In genomic region chr17:19482571-19482970, GRCh38 we compare ENCODE assay signal across 14 cellular contexts. TPM values are rescaled to one million over a fixed set of nuclear protein-coding genes. Genes with fewer than 3 reads are reported as not detected.
DNase-seq lines count a peak whose midpoint lies in the region; ATAC-seq and TF ChIP-seq lines count a peak whose summit lies in the region.
"Had no signal": no experiment of that assay in that cellular context is flagged by ENCODE, and none has a peak within 500 bp of the region (broad histone marks: within the 10 kb centered on the region; RNA-seq: fewer than 3 reads in every experiment).

No MANE protein-coding gene starts in this region.

- H3K9me3 ChIP-seq in SJCRH30 (replicated peaks), result peaks cover 7% of the 10 kb centered on the region; the same call in 1 of the 2 replicates

- H3K27me3 ChIP-seq in SJCRH30 (no peaks in the 10 kb centered on the region), dorsolateral prefrontal cortex (no peaks in the 10 kb centered on the region)

- H3K9me3 Mint-ChIP-seq in progenitor cell of endocrine pancreas (ENCODE audit: low read depth), result peaks cover 10% of the 10 kb centered on the region
- H3K9me3 Mint-ChIP-seq: activated CD8-positive, alpha-beta T cell treated with anti-CD3 and anti-CD28 coated beads for 36 hours; natural killer cell had no signal

- H3K4me3 ChIP-seq in SJCRH30, result no peak overlapping the region
- H3K4me3 ChIP-seq in dorsolateral prefrontal cortex, result no peak overlapping the region

- no peak for ATAC-seq in HG03439 (IDR thresholded peaks at IDR 0.05; ENCODE audit: unreplicated experiment)
- no peak for ATAC-seq in HG02840 (IDR thresholded peaks at IDR 0.05; ENCODE audit: low FRiP score, unreplicated experiment)
- ATAC-seq: activated CD8-positive, alpha-beta T cell treated with anti-CD3 and anti-CD28 coated beads for 36 hours; natural killer cell had no signal

- H3K27ac ChIP-seq in SJCRH30, result peak overlapping the region; percentile 3; the same call in 1 of the 2 replicates
- no peak overlapping the region for H3K27ac ChIP-seq in dorsolateral prefrontal cortex

- peaks cover 12% of the 10 kb centered on the region for H3K4me1 ChIP-seq in SJCRH30

- H3K4me1 Mint-ChIP-seq in progenitor cell of endocrine pancreas (ENCODE audit: low read depth), result peaks cover 3% of the 10 kb centered on the region
- H3K4me1 Mint-ChIP-seq: natural killer cell had no signal

- H3K4me3 Mint-ChIP-seq in progenitor cell of endocrine pancreas (ENCODE audit: low read depth), result no peak overlapping the region
- H3K4me3 Mint-ChIP-seq: activated CD8-positive, alpha-beta T cell treated with anti-CD3 and anti-CD28 coated beads for 36 hours; natural killer cell had no signal

- intact Hi-C loops in dorsolateral prefrontal cortex (cut with DNase I), result no loop called here

- H3K36me3 Mint-ChIP-seq in progenitor cell of endocrine pancreas (ENCODE audit: insufficient read depth), result no peaks in the 10 kb centered on the region
- H3K36me3 Mint-ChIP-seq: natural killer cell had no signal

- H3K36me3 ChIP-seq in SJCRH30, result no peaks in the 10 kb centered on the region

- no peaks in the 10 kb centered on the region for H3K27me3 Mint-ChIP-seq in progenitor cell of endocrine pancreas

- no peak for TF ChIP-seq CTCF in progenitor cell of endocrine pancreas (IDR thresholded peaks at IDR 0.05; ENCODE audit: unreplicated experiment)
- TF ChIP-seq CTCF in dorsolateral prefrontal cortex (IDR thresholded peaks at IDR 0.05 in 54 of 56, conservative IDR thresholded peaks at IDR 0.05 in 2 of 56; ENCODE audit: low read depth in 1 of 56, partially characterized antibody in 56 of 56), result no peak

- H3K27ac Mint-ChIP-seq in progenitor cell of endocrine pancreas, result peak overlapping the region; percentile 29
- H3K27ac Mint-ChIP-seq: activated CD8-positive, alpha-beta T cell treated with anti-CD3 and anti-CD28 coated beads for 36 hours; natural killer cell had no signal

- DNase-seq in EH (ENCODE audit: low read depth) (peak; percentile 83), SJCRH30 (peak in 1 of 2 experiments; percentile 51), fibroblast of gingiva (ENCODE audit: low read depth) (peak; percentile 39), progenitor cell of endocrine pancreas (ENCODE audit: low spot score, unreplicated experiment) (no peak), dorsolateral prefrontal cortex (no peak), NCI-H2227 treated with DMSO at 0.1 percent for 48 hours (lab: John Stamatoyannopoulos, UW) (no peak)
- DNase-seq: activated CD8-positive, alpha-beta T cell treated with anti-CD3 and anti-CD28 coated beads for 36 hours; activated naive CD4-positive, alpha-beta T cell; natural killer cell; NCI-H524; RPMI8226; T-helper 9 cell had no signal

RNA-seq across cellular contexts. Expression of gene SLC47A1, which starts 51.1 kb away (rescaled TPM):
- total RNA-seq in SJCRH30 (2014; rRNA removed; shearing (Covaris generic)), result not detected in 2 replicates
- 1.1 and 2.3 TPM in 2 replicates for total RNA-seq in progenitor cell of endocrine pancreas
- total RNA-seq in dorsolateral prefrontal cortex, result 10 to 100 TPM in 39 of 120 experiments, 1 to 10 TPM in 81; 2.9 to 45.9 (median 8.2) TPM

Comparison
In these comparisons a context has a peak if more than half of its experiments do, and no peak if none do; other contexts are left out.
1. DNase-seq: peak in EH (single experiment) and fibroblast of gingiva (single experiment); none in progenitor cell of endocrine pancreas (single experiment), dorsolateral prefrontal cortex (0 of 10) and NCI-H2227 treated with DMSO at 0.1 percent for 48 hours (single experiment).